18 cellular contexts compared by ENCODE assay signal in genomic region chr5:171226096-171226495, GRCh38.
DNase-seq lines count a peak whose midpoint lies in the region; ATAC-seq and TF ChIP-seq lines count a peak whose summit lies in the region.
"Had no signal": no experiment of that assay in that cellular context is flagged by ENCODE, and none has a peak within 500 bp of the region (broad histone marks: within the 10 kb centered on the region; RNA-seq: fewer than 3 reads in every experiment).

No MANE protein-coding gene starts in this region.

- POLR2A ChIA-PET in A673 (lab: Charles Lee; ENCODE audit: low non-redundant PET) (no interaction called here), Panc1 (lab: Charles Lee) (no interaction called here), T-cell (lab: Charles Lee) (no interaction called here)

- H3K27ac Mint-ChIP-seq in T-cell, result no peak overlapping the region
- H3K27ac Mint-ChIP-seq: activated naive CD8-positive, alpha-beta T cell treated with anti-CD3 and anti-CD28 coated beads, Interleukin-2, amount 50 U/mL, for 24 hours; naive thymus-derived CD8-positive, alpha-beta T cell had no signal

- ATAC-seq in Panc1 (no peak), HG03354 (IDR thresholded peaks at IDR 0.05; ENCODE audit: poor library complexity, severe bottlenecking, unreplicated experiment) (no peak), T-cell (replicated peaks in 1 of 4) (no peak)
- ATAC-seq: activated naive CD8-positive, alpha-beta T cell treated with anti-CD3 and anti-CD28 coated beads, Interleukin-2, amount 50 U/mL, for 24 hours; heart right ventricle; left lobe of liver; naive thymus-derived CD8-positive, alpha-beta T cell had no signal

- BruUV-seq in A673 (replicated peaks; lab: Mats Ljungman, UMichigan), result no TSS peak
- BruUV-seq in Panc1 (replicated peaks; lab: Mats Ljungman, UMichigan), result no TSS peak

- no peaks in the 10 kb centered on the region for H3K36me3 Mint-ChIP-seq in T-cell
- H3K36me3 Mint-ChIP-seq: CD4-positive, CD25-positive, alpha-beta regulatory T cell; naive thymus-derived CD8-positive, alpha-beta T cell had no signal

- H3K9me3 Mint-ChIP-seq in T-cell, result no peaks in the 10 kb centered on the region
- H3K9me3 Mint-ChIP-seq: activated naive CD8-positive, alpha-beta T cell treated with anti-CD3 and anti-CD28 coated beads, Interleukin-2, amount 50 U/mL, for 24 hours; CD4-positive, CD25-positive, alpha-beta regulatory T cell; naive thymus-derived CD8-positive, alpha-beta T cell had no signal

- 0 out of 2 replicates have a peak, but pooled peaks have one; percentile 26 for TF ChIP-seq CTCF in A673 (conservative IDR thresholded peaks at IDR 0.05; ENCODE audit: low read depth, low read length)
- 0 out of 3 replicates have a peak, but pooled peaks have one; percentile 13 for TF ChIP-seq CTCF in GM12872 (IDR thresholded peaks at IDR 0.05; ENCODE audit: insufficient read depth, low read depth, low read length)
- peak; percentile 36; the same call in 1 of the 2 replicates for TF ChIP-seq CTCF in Panc1 (IDR thresholded peaks at IDR 0.05)
- TF ChIP-seq CTCF in fibroblast of mammary gland (conservative IDR thresholded peaks at IDR 0.05; ENCODE audit: control insufficient read depth, insufficient read depth, low read depth, low read length), result peak; percentile 34

- H3K27ac ChIP-seq in A673 (ENCODE audit: low read depth, low read length, poor library complexity, severe bottlenecking) (no peak overlapping the region), Panc1 (ENCODE audit: low read length) (no peak overlapping the region)
- H3K27ac ChIP-seq: heart right ventricle, SK-N-MC had no signal

- H3K4me3 Mint-ChIP-seq in T-cell, result no peak overlapping the region
- H3K4me3 Mint-ChIP-seq: activated naive CD8-positive, alpha-beta T cell treated with anti-CD3 and anti-CD28 coated beads, Interleukin-2, amount 50 U/mL, for 24 hours; CD4-positive, CD25-positive, alpha-beta regulatory T cell; naive thymus-derived CD8-positive, alpha-beta T cell had no signal

- intact Hi-C loops in A673 (cut with micrococcal nuclease; ENCODE audit: unreplicated experiment), result no loop called here
- intact Hi-C loops in Panc1 (cut with micrococcal nuclease; ENCODE audit: unreplicated experiment), result no loop called here

- H3K4me1 Mint-ChIP-seq in T-cell, result peaks cover 6 to 7% (median 7%) of the 10 kb centered on the region in 3 donors
- H3K4me1 Mint-ChIP-seq: activated naive CD8-positive, alpha-beta T cell treated with anti-CD3 and anti-CD28 coated beads, Interleukin-2, amount 50 U/mL, for 24 hours; CD4-positive, CD25-positive, alpha-beta regulatory T cell had no signal

- peaks cover 12% of the 10 kb centered on the region in 2 donors for H3K27me3 Mint-ChIP-seq in T-cell

- H3K36me3 ChIP-seq in A673 (ENCODE audit: insufficient read depth, low read length, poor library complexity, severe bottlenecking) (no peaks in the 10 kb centered on the region), Panc1 (ENCODE audit: control insufficient read depth, insufficient read depth, low read length) (no peaks in the 10 kb centered on the region)
- H3K36me3 ChIP-seq: heart right ventricle had no signal

- H3K4me3 ChIP-seq in A673 (ENCODE audit: low read depth, low read length, poor library complexity, severe bottlenecking) (no peak overlapping the region), Panc1 (ENCODE audit: low read depth in 2 of 2, low read length in 2 of 2) (no peak overlapping the region), fibroblast of mammary gland (ENCODE audit: control insufficient read depth, low read depth, low read length) (no peak overlapping the region)
- H3K4me3 ChIP-seq: heart right ventricle, SK-N-MC had no signal

- CTCF ChIA-PET in A673 (lab: Charles Lee) (no interaction called here), Panc1 (lab: Charles Lee) (no interaction called here), T-cell (lab: Charles Lee) (no interaction called here)

- H3K4me1 ChIP-seq in A673 (ENCODE audit: insufficient read depth, low read length, poor library complexity, severe bottlenecking) (no peaks in the 10 kb centered on the region), Panc1 (ENCODE audit: control insufficient read depth, insufficient read depth, low read length) (no peaks in the 10 kb centered on the region)

- H3K27me3 ChIP-seq in A673 (replicated peaks; ENCODE audit: insufficient read depth, low read depth, low read length, poor library complexity), result peaks cover 23% of the 10 kb centered on the region
- H3K27me3 ChIP-seq in Panc1 (ENCODE audit: control insufficient read depth, insufficient read depth, low read length), result peaks cover 9% of the 10 kb centered on the region; the same call in 1 of the 2 replicates

- H3K9me3 ChIP-seq in A673 (ENCODE audit: low read depth, low read length, poor library complexity, severe bottlenecking) (no peaks in the 10 kb centered on the region), Panc1 (ENCODE audit: control insufficient read depth, insufficient read depth, low read depth, low read length) (no peaks in the 10 kb centered on the region)
- H3K9me3 ChIP-seq: heart right ventricle had no signal

- DNase-seq in A673 (ENCODE audit: low spot score) (no peak), Panc1 (ENCODE audit: low read depth, low spot score) (no peak), fibroblast of mammary gland (ENCODE audit: low read depth) (peak; percentile 1), hippocampal formation (lab: John Stamatoyannopoulos, UW) (no peak), nucleus accumbens (lab: John Stamatoyannopoulos, UW) (no peak), T-cell (no peak)
- DNase-seq: activated CD4-positive, CD25-positive, alpha-beta regulatory T cell; activated naive CD8-positive, alpha-beta T cell treated with anti-CD3 and anti-CD28 coated beads, Interleukin-2, amount 50 U/mL, for 24 hours; CD4-positive, CD25-positive, alpha-beta regulatory T cell; effector CD8-positive, alpha-beta T cell; heart right ventricle; naive thymus-derived CD8-positive, alpha-beta T cell; NCI-H146; NCI-H774 had no signal

- in situ Hi-C loops in Panc1 (cut with HindIII; ENCODE audit: low pct_unique_long_range_greater_than_20kb, low sequenced_read_pairs), result no loop called here
